In genomic region chr1:155184835-155185782, GRCh38 we compare ENCODE assay signal across 8 cellular contexts. TPM values are rescaled to one million over a fixed set of nuclear protein-coding genes. Genes with fewer than 3 reads are reported as not detected.
A peak's percentile ranks its signal among the peaks of the same experiment; 100 is the strongest.
DNase-seq lines count a peak whose midpoint lies in the region; ATAC-seq and TF ChIP-seq lines count a peak whose summit lies in the region.

No MANE protein-coding gene starts in this region.

- no peak for TF ChIP-seq EP300 in ovary (IDR thresholded peaks at IDR 0.05)

- peak overlapping the region; percentile 77 to 97 (median 90) for H3K4me2 ChIP-seq in BLaER1 treated with 17β-estradiol and CSF1 and Interleukin-3, amounts not matched to agents 10 nM and 100 nM

- peaks cover 40 to 69% (median 57%) of the 10 kb centered on the region in 10 experiments for H3K4me1 ChIP-seq in BLaER1 treated with 17β-estradiol and CSF1 and Interleukin-3, amounts not matched to agents 10 nM and 100 nM
- no peaks in the 10 kb centered on the region for H3K4me1 ChIP-seq in ovary (ENCODE audit: insufficient read depth)

- H3K9me3 Mint-ChIP-seq in activated T-helper 2 cell treated with anti-CD3 and anti-CD28 coated beads, Interferon-gamma antibody, Interleukin-2, Interleukin-4, amounts not matched to agents 10 μg/mL and 5 μg/mL and 100 μg/mL, durations not matched to agents 14 hours and 24 hours and 36 hours = no peaks in the 10 kb centered on the region
- no peaks in the 10 kb centered on the region for H3K9me3 Mint-ChIP-seq in HFFc6

- H3K9me3 ChIP-seq in BLaER1 treated with 17β-estradiol and CSF1 and Interleukin-3, amounts not matched to agents 10 nM and 100 nM (replicated peaks in 1 of 11) = no peaks in the 10 kb centered on the region
- no peaks in the 10 kb centered on the region for H3K9me3 ChIP-seq in ovary

- intact Hi-C loops in activated T-helper 2 cell treated with anti-CD3 and anti-CD28 coated beads, Interferon-gamma antibody, Interleukin-2, Interleukin-4, amounts not matched to agents 10 μg/mL and 5 μg/mL and 100 μg/mL, durations not matched to agents 14 hours and 24 hours and 36 hours (cut with micrococcal nuclease) = no loop called here
- intact Hi-C loops in ovary (cut with DNase I) = no loop called here

- no peak for TF ChIP-seq CTCF in ovary (IDR thresholded peaks at IDR 0.05)
- TF ChIP-seq CTCF in HFFc6 (IDR thresholded peaks at IDR 0.05) = no peak

- 57 to 67% (median 64%) methylated on average over 21 of the region's 21 CpGs for WGBS in ovary, 3 donors

- no peaks in the 10 kb centered on the region for H3K27me3 ChIP-seq in BLaER1 treated with 17β-estradiol and CSF1 and Interleukin-3, amounts not matched to agents 10 nM and 100 nM
- no peaks in the 10 kb centered on the region for H3K27me3 ChIP-seq in ovary

- no peaks in the 10 kb centered on the region for H3K27me3 Mint-ChIP-seq in activated T-helper 2 cell treated with anti-CD3 and anti-CD28 coated beads, Interferon-gamma antibody, Interleukin-2, Interleukin-4, amounts not matched to agents 10 μg/mL and 5 μg/mL and 100 μg/mL, durations not matched to agents 14 hours and 24 hours and 36 hours (ENCODE audit: low read depth)
- H3K27me3 Mint-ChIP-seq in HFFc6 (ENCODE audit: insufficient read depth) = no peaks in the 10 kb centered on the region; the same call in 1 of the 2 replicates

- H3K27ac Mint-ChIP-seq in activated T-helper 2 cell treated with anti-CD3 and anti-CD28 coated beads, Interferon-gamma antibody, Interleukin-2, Interleukin-4, amounts not matched to agents 10 μg/mL and 5 μg/mL and 100 μg/mL, durations not matched to agents 14 hours and 24 hours and 36 hours = peak overlapping the region; percentile 14
- H3K27ac Mint-ChIP-seq in HFFc6 = no peak overlapping the region

- peaks cover 13% of the 10 kb centered on the region for H3K36me3 Mint-ChIP-seq in activated T-helper 2 cell treated with anti-CD3 and anti-CD28 coated beads, Interferon-gamma antibody, Interleukin-2, Interleukin-4, amounts not matched to agents 10 μg/mL and 5 μg/mL and 100 μg/mL, durations not matched to agents 14 hours and 24 hours and 36 hours (ENCODE audit: low read depth)
- H3K36me3 Mint-ChIP-seq in HFFc6 (ENCODE audit: low read depth) = peaks cover 5% of the 10 kb centered on the region; the same call in 1 of the 2 replicates

- H3K4me3 Mint-ChIP-seq in activated T-helper 2 cell treated with anti-CD3 and anti-CD28 coated beads, Interferon-gamma antibody, Interleukin-2, Interleukin-4, amounts not matched to agents 10 μg/mL and 5 μg/mL and 100 μg/mL, durations not matched to agents 14 hours and 24 hours and 36 hours (ENCODE audit: low read depth) = no peak overlapping the region
- H3K4me3 Mint-ChIP-seq in HFFc6 = no peak overlapping the region

- H3K27ac ChIP-seq in BLaER1 treated with 17β-estradiol and CSF1 and Interleukin-3, amounts not matched to agents 10 nM and 100 nM = peak overlapping the region; percentile 69 to 88 (median 81)
- H3K27ac ChIP-seq in ovary = no peak overlapping the region

- H3K36me3 ChIP-seq in BLaER1 treated with 17β-estradiol and CSF1 and Interleukin-3, amounts not matched to agents 10 nM and 100 nM = peaks cover 10 to 39% (median 27%) of the 10 kb centered on the region in 11 experiments; a peak in 21 of 22 replicates
- no peaks in the 10 kb centered on the region for H3K36me3 ChIP-seq in ovary

- H3K4me3 ChIP-seq in BLaER1 treated with 17β-estradiol and CSF1 and Interleukin-3, amounts not matched to agents 10 nM and 100 nM = peak overlapping the region in 7 of 10 experiments; percentile 4 to 45 (median 18); a peak in 8 of 20 replicates
- H3K4me3 ChIP-seq in ovary = no peak overlapping the region

- H4K20me1 ChIP-seq in BLaER1 treated with 17β-estradiol and CSF1 and Interleukin-3, amounts not matched to agents 10 nM and 100 nM = peaks cover 0 to 6% (median 0%) of the 10 kb centered on the region in 11 experiments; a peak in 2 of 22 replicates

- ATAC-seq in GM19043 (IDR thresholded peaks at IDR 0.05; ENCODE audit: low read depth, unreplicated experiment) = peak; percentile 81
- peak; percentile 94 for ATAC-seq in HG03354 (IDR thresholded peaks at IDR 0.05; ENCODE audit: poor library complexity, severe bottlenecking, unreplicated experiment)
- no peak for ATAC-seq in HG02571 (IDR thresholded peaks at IDR 0.05; ENCODE audit: unreplicated experiment)

- peaks cover 4% of the 10 kb centered on the region for H3K4me1 Mint-ChIP-seq in activated T-helper 2 cell treated with anti-CD3 and anti-CD28 coated beads, Interferon-gamma antibody, Interleukin-2, Interleukin-4, amounts not matched to agents 10 μg/mL and 5 μg/mL and 100 μg/mL, durations not matched to agents 14 hours and 24 hours and 36 hours (ENCODE audit: low read depth)
- H3K4me1 Mint-ChIP-seq in HFFc6 (ENCODE audit: low read depth) = 0 out of 2 replicates have a peak, but pooled peaks cover 7% of the 10 kb centered on the region

- no peak for TF ChIP-seq POLR2A in ovary (IDR thresholded peaks at IDR 0.05)

- DNase-seq in activated T-helper 2 cell treated with anti-CD3 and anti-CD28 coated beads, Interferon-gamma antibody, Interleukin-2, Interleukin-4, amounts not matched to agents 10 μg/mL and 5 μg/mL and 100 μg/mL, durations not matched to agents 14 hours and 24 hours and 36 hours (ENCODE audit: low spot score) = no peak
- DNase-seq in ovary (peak in 4 of 5 donors; percentile 23 to 34 (median 27)), HFFc6 (no peak), EL (no peak)

- H3K9ac ChIP-seq in BLaER1 treated with 17β-estradiol and CSF1 and Interleukin-3, amounts not matched to agents 10 nM and 100 nM = peak overlapping the region; percentile 65 to 79 (median 74)

RNA-seq across cellular contexts. Expression of gene TRIM46, which starts 11.5 kb away (rescaled TPM):
- total RNA-seq in activated T-helper 2 cell treated with anti-CD3 and anti-CD28 coated beads, Interferon-gamma antibody, Interleukin-2, Interleukin-4, amounts not matched to agents 10 μg/mL and 5 μg/mL and 100 μg/mL, durations not matched to agents 14 hours and 24 hours and 36 hours = 10.7 and 11.5 TPM in 2 replicates
- total RNA-seq in ovary = under 1 TPM in 6 of 7 donors, not detected in 1; 0.12 to 0.87 (median 0.54) TPM
- under 1 TPM; 0.12 to 0.24 TPM for polyA plus RNA-seq in ovary
- total RNA-seq in HFFc6 (2021; fragmentation: NEBNext Ultra II Directional; extraction: Animal tissue kit (Norgen Biotek cat#: 25700)) = 1 to 10 TPM; 5.1 to 7.1 (median 6.1) TPM

RNA-seq across cellular contexts. Expression of gene KRTCAP2, which starts 12.0 kb away (rescaled TPM):
- 237 and 247 TPM in 2 replicates for total RNA-seq in activated T-helper 2 cell treated with anti-CD3 and anti-CD28 coated beads, Interferon-gamma antibody, Interleukin-2, Interleukin-4, amounts not matched to agents 10 μg/mL and 5 μg/mL and 100 μg/mL, durations not matched to agents 14 hours and 24 hours and 36 hours
- total RNA-seq in ovary = 100 to 1,000 TPM in 6 of 7 donors, 10 to 100 TPM in 1; 96.5 to 209 (median 158) TPM
- polyA plus RNA-seq in ovary = 100 to 1,000 TPM; 219 to 499 TPM
- 100 to 1,000 TPM; 231 to 351 (median 285) TPM for total RNA-seq in HFFc6 (2021; fragmentation: NEBNext Ultra II Directional; extraction: Animal tissue kit (Norgen Biotek cat#: 25700))

RNA-seq across cellular contexts. Expression of gene THBS3, which starts 22.6 kb away (rescaled TPM):
- 10.4 and 13.1 TPM in 2 replicates for total RNA-seq in activated T-helper 2 cell treated with anti-CD3 and anti-CD28 coated beads, Interferon-gamma antibody, Interleukin-2, Interleukin-4, amounts not matched to agents 10 μg/mL and 5 μg/mL and 100 μg/mL, durations not matched to agents 14 hours and 24 hours and 36 hours
- total RNA-seq in ovary = 10 to 100 TPM; 19.9 to 50.2 (median 29.1) TPM
- polyA plus RNA-seq in ovary = 10 to 100 TPM; 23.1 to 28.2 TPM
- 10 to 100 TPM; 13.9 to 20.3 (median 16.9) TPM for total RNA-seq in HFFc6 (2021; fragmentation: NEBNext Ultra II Directional; extraction: Animal tissue kit (Norgen Biotek cat#: 25700))

RNA-seq across cellular contexts. Expression of gene MTX1, which starts 23.4 kb away (rescaled TPM):
- total RNA-seq in activated T-helper 2 cell treated with anti-CD3 and anti-CD28 coated beads, Interferon-gamma antibody, Interleukin-2, Interleukin-4, amounts not matched to agents 10 μg/mL and 5 μg/mL and 100 μg/mL, durations not matched to agents 14 hours and 24 hours and 36 hours = 58.6 and 64.0 TPM in 2 replicates
- 10 to 100 TPM; 18.5 to 33.4 (median 27.7) TPM for total RNA-seq in ovary
- 10 to 100 TPM; 15.6 to 35.4 TPM for polyA plus RNA-seq in ovary
- total RNA-seq in HFFc6 (2021; fragmentation: NEBNext Ultra II Directional; extraction: Animal tissue kit (Norgen Biotek cat#: 25700)) = 10 to 100 TPM; 49.8 to 55.4 (median 51.5) TPM

RNA-seq across cellular contexts. Expression of gene DPM3, which starts 44.8 kb away (rescaled TPM):
- total RNA-seq in activated T-helper 2 cell treated with anti-CD3 and anti-CD28 coated beads, Interferon-gamma antibody, Interleukin-2, Interleukin-4, amounts not matched to agents 10 μg/mL and 5 μg/mL and 100 μg/mL, durations not matched to agents 14 hours and 24 hours and 36 hours = 49.0 and 51.0 TPM in 2 replicates
- total RNA-seq in ovary = 100 to 1,000 TPM in 1 of 7 donors, 10 to 100 TPM in 6; 59.3 to 126 (median 85.5) TPM
- 100 to 1,000 TPM in 1 of 2 donors, under 1 TPM in 1; 0.70 to 168 TPM for polyA plus RNA-seq in ovary
- total RNA-seq in HFFc6 (2021; fragmentation: NEBNext Ultra II Directional; extraction: Animal tissue kit (Norgen Biotek cat#: 25700)) = 100 to 1,000 TPM in 1 of 6 experiments, 10 to 100 TPM in 5; 66.2 to 110 (median 86.2) TPM

Comparison
In these comparisons a context has a peak if more than half of its experiments do, and no peak if none do; other contexts are left out.
1. H3K27ac ChIP-seq: peak in BLaER1 treated with 17β-estradiol and CSF1 and Interleukin-3, amounts not matched to agents 10 nM and 100 nM (11 of 11); none in ovary (0 of 2).
2. DNase-seq: peak in ovary (4 of 5); none in activated T-helper 2 cell treated with anti-CD3 and anti-CD28 coated beads, Interferon-gamma antibody, Interleukin-2, Interleukin-4, amounts not matched to agents 10 μg/mL and 5 μg/mL and 100 μg/mL, durations not matched to agents 14 hours and 24 hours and 36 hours (single experiment), HFFc6 (single experiment) and EL (single experiment).